1 cellular context compared by ENCODE assay signal in the genomic region with DNA sequence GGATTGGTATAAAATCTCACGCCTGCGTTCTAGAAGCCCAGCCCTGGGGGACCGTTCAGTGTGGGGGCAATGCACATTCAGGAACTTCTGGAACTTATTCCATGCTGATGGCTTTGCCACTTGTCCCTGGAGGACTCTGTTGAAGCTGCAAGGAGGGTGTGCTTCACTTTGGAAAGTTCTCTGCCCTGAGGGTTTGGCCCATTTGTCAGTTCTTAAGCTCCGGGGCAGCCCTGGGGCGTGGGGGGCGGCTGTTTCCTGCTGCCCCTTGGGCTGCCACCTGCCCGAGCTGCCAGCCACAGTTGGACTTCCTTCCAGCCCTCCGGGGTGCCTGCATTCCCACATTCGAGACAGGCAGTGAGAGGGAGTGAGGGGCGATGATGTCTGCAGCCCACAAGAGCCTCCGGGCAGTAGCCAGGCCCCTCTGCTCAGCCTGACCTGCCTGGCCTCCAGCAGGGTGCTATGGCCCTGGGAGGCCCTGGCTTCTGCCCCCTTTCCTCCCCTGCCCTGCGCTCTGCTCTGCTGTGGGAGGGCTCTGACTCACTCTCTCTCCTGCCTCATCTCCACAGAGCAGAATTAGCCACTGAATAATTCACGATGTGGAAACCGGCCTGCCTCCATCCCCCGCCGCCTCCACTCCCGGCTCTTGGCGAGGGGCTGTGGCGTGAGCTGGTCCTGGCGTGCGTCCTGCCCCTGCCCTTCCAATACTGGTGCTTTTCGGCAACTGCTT.
TF ChIP-seq lines count a peak whose summit lies in the region.

No MANE protein-coding gene starts in this region.

TF ChIP-seq in K562, 482 proteins besides CTCF, POLR2A, EP300 and RAD21 (continued from another document):
- 0 out of 2 replicates have a peak, but pooled peaks have one; percentile 39 for TF ChIP-seq JUND (IDR thresholded peaks at IDR 0.05; ENCODE audit: borderline replicate concordance, low read depth, low read length)
- TF ChIP-seq JUND (tag; IDR thresholded peaks at IDR 0.05; ENCODE audit: borderline replicate concordance, low read depth, low read length) = no peak
- TF ChIP-seq BDP1 (IDR thresholded peaks at IDR 0.05; ENCODE audit: insufficient read depth, insufficient read length) = no peak
- TF ChIP-seq STAT5B (CRISPR knock-in tag; IDR thresholded peaks at IDR 0.05) = no peak
- TF ChIP-seq, protein P1, sequence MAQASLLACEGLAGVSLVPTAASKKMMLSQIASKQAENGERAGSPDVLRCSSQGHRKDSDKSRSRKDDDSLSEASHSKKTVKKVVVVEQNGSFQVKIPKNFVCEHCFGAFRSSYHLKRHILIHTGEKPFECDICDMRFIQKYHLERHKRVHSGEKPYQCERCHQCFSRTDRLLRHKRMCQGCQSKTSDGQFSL (CRISPR knock-in tag; IDR thresholded peaks at IDR 0.05) = 0 out of 2 replicates have a peak, but pooled peaks have one; percentile 44
- TF ChIP-seq, protein P1 (tag; IDR thresholded peaks at IDR 0.05) = no peak
- no peak for TF ChIP-seq THRA (IDR thresholded peaks at IDR 0.05)
- no peak for TF ChIP-seq NR2F6 (CRISPR knock-in tag; IDR thresholded peaks at IDR 0.05)
- no peak for TF ChIP-seq HNRNPK (IDR thresholded peaks at IDR 0.05; ENCODE audit: low read depth, low read length, poor library complexity, severe bottlenecking)
- no peak for TF ChIP-seq ZNF75A (CRISPR knock-in tag; IDR thresholded peaks at IDR 0.05)
- TF ChIP-seq YY1 (IDR thresholded peaks at IDR 0.05; ENCODE audit: borderline replicate concordance in 1 of 3, control insufficient read depth in 1 of 3, extremely low read depth in 1 of 3, insufficient read depth in 3 of 3, insufficient read length in 1 of 3, insufficient replicate concordance in 2 of 3, low read depth in 1 of 3, low read length in 2 of 3) = peak in 1 of 3 experiments; percentile 21
